In the genomic region with DNA sequence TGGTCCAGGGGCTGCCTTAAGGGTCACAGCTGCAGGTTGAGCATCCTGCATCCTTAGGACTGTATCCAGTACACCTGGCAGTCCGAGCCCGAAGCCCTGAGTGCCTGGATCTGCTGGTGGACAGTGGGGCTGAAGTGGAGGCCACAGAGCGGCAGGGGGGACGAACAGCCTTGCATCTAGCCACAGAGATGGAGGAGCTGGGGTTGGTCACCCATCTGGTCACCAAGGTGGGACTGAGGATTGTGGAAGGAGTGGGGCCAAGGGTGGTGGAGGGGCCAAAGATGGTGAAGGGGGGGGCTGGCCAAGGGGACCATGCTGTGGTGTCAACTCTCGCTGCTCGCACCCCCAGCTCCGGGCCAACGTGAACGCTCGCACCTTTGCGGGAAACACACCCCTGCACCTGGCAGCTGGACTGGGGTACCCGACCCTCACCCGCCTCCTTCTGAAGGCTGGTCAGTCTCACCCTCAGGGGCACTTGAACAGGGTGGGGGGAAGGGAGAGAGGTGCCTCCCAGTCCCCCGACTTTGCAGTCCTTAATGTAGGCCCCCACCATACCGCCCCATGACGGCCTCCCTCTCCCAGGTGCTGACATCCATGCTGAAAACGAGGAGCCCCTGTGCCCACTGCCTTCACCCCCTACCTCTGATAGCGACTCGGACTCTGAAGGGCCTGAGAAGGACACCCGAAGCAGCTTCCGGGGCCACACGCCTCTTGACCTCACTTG, we compare ENCODE assay signal across 18 cellular contexts. TPM values are rescaled to one million over a fixed set of nuclear protein-coding genes. Genes with fewer than 3 reads are reported as not detected.
DNase-seq lines count a peak whose midpoint lies in the region; ATAC-seq and TF ChIP-seq lines count a peak whose summit lies in the region.
"Had no signal": no experiment of that assay in that cellular context is flagged by ENCODE, and none has a peak within 500 bp of the region (broad histone marks: within the 10 kb centered on the region; RNA-seq: fewer than 3 reads in every experiment).

No MANE protein-coding gene starts in this region.

- peaks cover 23% of the 10 kb centered on the region for H3K79me1 ChIP-seq in mesenchymal stem cell (replicated peaks; ENCODE audit: low read length, poor library complexity, severe bottlenecking)

- peak overlapping the region; percentile 40 for H3K27ac Mint-ChIP-seq in stimulated activated naive CD8-positive, alpha-beta T cell treated with anti-CD3 and anti-CD28 coated beads, Interleukin-15, Interleukin-2, amounts not matched to agents 100 ng/mL and 50 ng/mL, for 24 hours
- H3K27ac Mint-ChIP-seq in activated B cell treated with CpG ODN at 0.5 μM for 24 hours, result peak overlapping the region; percentile 68
- H3K27ac Mint-ChIP-seq: endodermal cell had no signal

- H3K36me3 Mint-ChIP-seq in stimulated activated naive CD8-positive, alpha-beta T cell treated with anti-CD3 and anti-CD28 coated beads, Interleukin-15, Interleukin-2, amounts not matched to agents 100 ng/mL and 50 ng/mL, for 24 hours (ENCODE audit: low read depth), result peaks cover 55% of the 10 kb centered on the region
- H3K36me3 Mint-ChIP-seq in activated B cell treated with CpG ODN at 0.5 μM for 24 hours (ENCODE audit: low read depth), result peaks cover 74% of the 10 kb centered on the region

- intact Hi-C loops in activated B cell treated with CpG ODN at 0.5 μM for 24 hours (cut with micrococcal nuclease) (no loop called here), A673 (cut with micrococcal nuclease; ENCODE audit: unreplicated experiment) (no loop called here)

- no peak overlapping the region for H2BK12ac ChIP-seq in mesenchymal stem cell (ENCODE audit: low read length in 2 of 2)

- H2BK15ac ChIP-seq in mesenchymal stem cell (ENCODE audit: low read depth, poor library complexity, severe bottlenecking), result no peak overlapping the region

- no peak overlapping the region for H4K91ac ChIP-seq in mesenchymal stem cell (ENCODE audit: low read length)

- no peak overlapping the region for H4K8ac ChIP-seq in mesenchymal stem cell (ENCODE audit: low read length)

- H3K9me3 ChIP-seq in mesenchymal stem cell (ENCODE audit: control insufficient read depth, low read length), result no peaks in the 10 kb centered on the region
- no peaks in the 10 kb centered on the region for H3K9me3 ChIP-seq in A673 (ENCODE audit: low read depth, low read length, poor library complexity, severe bottlenecking)
- H3K9me3 ChIP-seq: BE2C, neutrophil, right atrium auricular region had no signal

- H2BK5ac ChIP-seq in mesenchymal stem cell (ENCODE audit: low read depth, low read length, poor library complexity, severe bottlenecking), result no peak overlapping the region

- ATAC-seq in stimulated activated naive CD8-positive, alpha-beta T cell treated with anti-CD3 and anti-CD28 coated beads, Interleukin-15, Interleukin-2, amounts not matched to agents 100 U/mL and 50 U/mL, for 24 hours, result no peak
- ATAC-seq in activated B cell treated with CpG ODN at 0.5 μM for 24 hours (ENCODE audit: low read depth) (no peak), GM21423 (IDR thresholded peaks at IDR 0.05; ENCODE audit: unreplicated experiment) (no peak)

- H3K27me3 ChIP-seq in mesenchymal stem cell (ENCODE audit: control insufficient read depth in 1 of 2, insufficient read depth in 1 of 2, low read length in 2 of 2), result peaks cover 5 to 6% of the 10 kb centered on the region in 2 experiments
- no peaks in the 10 kb centered on the region for H3K27me3 ChIP-seq in A673 (replicated peaks; ENCODE audit: insufficient read depth, low read depth, low read length, poor library complexity)
- H3K27me3 ChIP-seq: BE2C, right atrium auricular region had no signal

- no peak overlapping the region for H3K23ac ChIP-seq in mesenchymal stem cell (ENCODE audit: low read length in 2 of 2)

- no peaks in the 10 kb centered on the region for H3K27me3 Mint-ChIP-seq in stimulated activated naive CD8-positive, alpha-beta T cell treated with anti-CD3 and anti-CD28 coated beads, Interleukin-15, Interleukin-2, amounts not matched to agents 100 ng/mL and 50 ng/mL, for 24 hours
- H3K27me3 Mint-ChIP-seq in activated B cell treated with CpG ODN at 0.5 μM for 24 hours, result no peaks in the 10 kb centered on the region

- H2BK120ac ChIP-seq in mesenchymal stem cell (ENCODE audit: low read depth, low read length), result no peak overlapping the region

- no peak overlapping the region for H2AFZ ChIP-seq in mesenchymal stem cell (ENCODE audit: low read depth, low read length)

- H3K14ac ChIP-seq in mesenchymal stem cell (ENCODE audit: low read length in 2 of 2), result no peak overlapping the region

- H3K4me3 ChIP-seq in mesenchymal stem cell (ENCODE audit: insufficient read depth in 1 of 2, low read depth in 1 of 2, low read length in 2 of 2), result no peak overlapping the region
- no peak overlapping the region for H3K4me3 ChIP-seq in A673 (ENCODE audit: low read depth, low read length, poor library complexity, severe bottlenecking)
- H3K4me3 ChIP-seq: right atrium auricular region had no signal

- H2AK5ac ChIP-seq in mesenchymal stem cell (ENCODE audit: low read length, severe bottlenecking), result peak overlapping the region; percentile 66

- H3K4me2 ChIP-seq in mesenchymal stem cell (ENCODE audit: low read length, poor library complexity, severe bottlenecking), result no peak overlapping the region

- TF ChIP-seq CTCF in activated B cell treated with CpG ODN at 0.5 μM for 24 hours (IDR thresholded peaks at IDR 0.05), result no peak
- TF ChIP-seq CTCF in A673 (conservative IDR thresholded peaks at IDR 0.05; ENCODE audit: low read depth, low read length), result no peak

- peak overlapping the region; percentile 95 for H3K4me3 Mint-ChIP-seq in stimulated activated naive CD8-positive, alpha-beta T cell treated with anti-CD3 and anti-CD28 coated beads, Interleukin-15, Interleukin-2, amounts not matched to agents 100 ng/mL and 50 ng/mL, for 24 hours
- H3K4me3 Mint-ChIP-seq in activated B cell treated with CpG ODN at 0.5 μM for 24 hours, result peak overlapping the region; percentile 44
- H3K4me3 Mint-ChIP-seq: endodermal cell had no signal

- H3K36me3 ChIP-seq in mesenchymal stem cell (ENCODE audit: control insufficient read depth in 1 of 2, insufficient read depth in 2 of 2, low read depth in 1 of 2, low read length in 2 of 2) (peaks cover 31 to 71% of the 10 kb centered on the region in 2 experiments), A673 (ENCODE audit: insufficient read depth, low read length, poor library complexity, severe bottlenecking) (no peaks in the 10 kb centered on the region)

- no peak for DNase-seq in stimulated activated naive CD8-positive, alpha-beta T cell treated with anti-CD3 and anti-CD28 coated beads, Interleukin-15, Interleukin-2, amounts not matched to agents 100 U/mL and 50 U/mL, for 24 hours
- no peak for DNase-seq in activated B cell treated with CpG ODN at 0.5 μM for 24 hours
- DNase-seq in mesenchymal stem cell, result no peak
- no peak for DNase-seq in A673 (ENCODE audit: low spot score)
- DNase-seq in iPS-NIHi7 (ENCODE audit: extremely low spot score), result no peak
- no peak for DNase-seq in mucosa of gallbladder (ENCODE audit: low spot score)
- DNase-seq: BE2C, endodermal cell, kidney glomerular epithelial cell, NCI-H524 treated with DMSO at 0.1 percent for 48 hours had no signal

- CTCF ChIA-PET in activated B cell treated with CpG ODN at 0.5 μM for 24 hours (lab: Charles Lee), result interaction anchor here (1.7 to 2.6 kb wide), 5 partner anchors 11 to 170 kb away, joined by 5 to 24 read pairs (median 10); a partner anchor contains a TSS
- CTCF ChIA-PET in A673 (lab: Charles Lee), result interaction anchor here (1.0 to 1.7 kb wide), 2 partner anchors 9 to 171 kb away, joined by 3 read pairs; no protein-coding TSS in a partner anchor

- H3K4me1 ChIP-seq in mesenchymal stem cell (ENCODE audit: control insufficient read depth, insufficient read depth, low read depth, low read length), result peaks cover 61% of the 10 kb centered on the region
- peaks cover 9% of the 10 kb centered on the region for H3K4me1 ChIP-seq in A673 (ENCODE audit: insufficient read depth, low read length, poor library complexity, severe bottlenecking)

- peaks cover 40% of the 10 kb centered on the region for H3K4me1 Mint-ChIP-seq in stimulated activated naive CD8-positive, alpha-beta T cell treated with anti-CD3 and anti-CD28 coated beads, Interleukin-15, Interleukin-2, amounts not matched to agents 100 ng/mL and 50 ng/mL, for 24 hours (ENCODE audit: low read depth)
- H3K4me1 Mint-ChIP-seq in activated B cell treated with CpG ODN at 0.5 μM for 24 hours, result peaks cover 55% of the 10 kb centered on the region

- H3K9me3 Mint-ChIP-seq in stimulated activated naive CD8-positive, alpha-beta T cell treated with anti-CD3 and anti-CD28 coated beads, Interleukin-15, Interleukin-2, amounts not matched to agents 100 ng/mL and 50 ng/mL, for 24 hours, result no peaks in the 10 kb centered on the region
- no peaks in the 10 kb centered on the region for H3K9me3 Mint-ChIP-seq in activated B cell treated with CpG ODN at 0.5 μM for 24 hours
- H3K9me3 Mint-ChIP-seq: endodermal cell had no signal

- no TSS peak for BruUV-seq in A673 (replicated peaks; lab: Mats Ljungman, UMichigan)

- no peak overlapping the region for H3K9ac ChIP-seq in mesenchymal stem cell (ENCODE audit: low read length)
- H3K9ac ChIP-seq: KMS-11 had no signal

- 99% methylated on average over 22 of the region's 22 CpGs for WGBS in mesenchymal stem cell

- no peak overlapping the region for H3K27ac ChIP-seq in mesenchymal stem cell (ENCODE audit: low read length, poor library complexity, severe bottlenecking)
- H3K27ac ChIP-seq in A673 (ENCODE audit: low read depth, low read length, poor library complexity, severe bottlenecking), result no peak overlapping the region
- H3K27ac ChIP-seq: KMS-11, right atrium auricular region had no signal

- POLR2A ChIA-PET in activated B cell treated with CpG ODN at 0.5 μM for 24 hours (lab: Charles Lee), result interaction anchor here (1.1 to 15.2 kb wide), 6 partner anchors 11 to 169 kb away, joined by 3 to 305 read pairs (median 23); a partner anchor contains a TSS
- POLR2A ChIA-PET in A673 (lab: Charles Lee; ENCODE audit: low non-redundant PET), result no interaction called here

- H3K4ac ChIP-seq in mesenchymal stem cell (ENCODE audit: low read depth in 1 of 2, low read length in 2 of 2), result no peak overlapping the region

- H3K18ac ChIP-seq in mesenchymal stem cell (ENCODE audit: low read depth in 1 of 2, low read length in 2 of 2), result no peak overlapping the region

RNA-seq across cellular contexts. Expression of a gene that starts 5.3 kb away (rescaled TPM):
- total RNA-seq in activated B cell treated with CpG ODN at 0.5 μM for 24 hours (550 and 622 TPM in 2 replicates), A673 (2021) (29.8 and 33.2 TPM in 2 replicates), mucosa of gallbladder (42.2 TPM)
- polyA plus RNA-seq in mesenchymal stem cell (2013, experiment 1 of 2), result 11.8 TPM
- 11.2 TPM for polyA plus RNA-seq in mesenchymal stem cell (2013, experiment 2 of 2)

RNA-seq across cellular contexts. Expression of a gene that starts 17.8 kb away (rescaled TPM):
- total RNA-seq in activated B cell treated with CpG ODN at 0.5 μM for 24 hours, result 1.4 and 1.5 TPM in 2 replicates
- 2.6 TPM for polyA plus RNA-seq in mesenchymal stem cell (2013, experiment 1 of 2)
- 2.2 TPM for polyA plus RNA-seq in mesenchymal stem cell (2013, experiment 2 of 2)
- 5.8 and 7.3 TPM in 2 replicates for total RNA-seq in A673 (2021)
- 106 TPM for total RNA-seq in mucosa of gallbladder
- total RNA-seq: mesenteric fat pad had no signal

RNA-seq across cellular contexts. Expression of a gene that starts 19.9 kb away (rescaled TPM):
- 15.7 and 18.9 TPM in 2 replicates for total RNA-seq in activated B cell treated with CpG ODN at 0.5 μM for 24 hours
- polyA plus RNA-seq in mesenchymal stem cell (2013, experiment 1 of 2), result 7.3 TPM
- 7.5 TPM for polyA plus RNA-seq in mesenchymal stem cell (2013, experiment 2 of 2)
- total RNA-seq in A673 (2021), result 8.9 and 11.6 TPM in 2 replicates
- 29.3 TPM for total RNA-seq in mucosa of gallbladder

RNA-seq across cellular contexts. Expression of a gene that starts 31.6 kb away (rescaled TPM):
- 43.7 and 46.0 TPM in 2 replicates for total RNA-seq in activated B cell treated with CpG ODN at 0.5 μM for 24 hours
- 77.8 TPM for polyA plus RNA-seq in mesenchymal stem cell (2013, experiment 1 of 2)
- 80.7 TPM for polyA plus RNA-seq in mesenchymal stem cell (2013, experiment 2 of 2)
- 63.7 and 72.1 TPM in 2 replicates for total RNA-seq in A673 (2021)
- total RNA-seq in mucosa of gallbladder, result 63.2 TPM

RNA-seq across cellular contexts. Expression of a gene that starts 50.6 kb away (rescaled TPM):
- total RNA-seq in activated B cell treated with CpG ODN at 0.5 μM for 24 hours (0.35 and 0.51 TPM in 2 replicates), A673 (2021) (0.42 TPM in 1 of 2 replicates, not detected in the other), mucosa of gallbladder (0.46 TPM)
- polyA plus RNA-seq in mesenchymal stem cell (2013, experiment 1 of 2), result not detected
- 0.03 TPM for polyA plus RNA-seq in mesenchymal stem cell (2013, experiment 2 of 2)
- total RNA-seq: right atrium auricular region, SK-MEL-5, subcutaneous adipose tissue had no signal

Comparison
In these comparisons a context has a peak if more than half of its experiments do, and no peak if none do; other contexts are left out.
1. RNA of a gene that starts 5.3 kb away (total RNA-seq): 550 to 622 TPM in activated B cell treated with CpG ODN at 0.5 μM for 24 hours; 42.2 TPM in mucosa of gallbladder (single experiment) and 29.8 to 33.2 TPM in A673; every median in the first group is over 10 times any median in the second.
2. RNA of a gene that starts 17.8 kb away (total RNA-seq): 106 TPM in mucosa of gallbladder (single experiment); 5.8 to 7.3 TPM in A673 and 1.4 to 1.5 TPM in activated B cell treated with CpG ODN at 0.5 μM for 24 hours; every median in the first group is over 10 times any median in the second.